ENCODE assay signal across 16 cellular contexts in the genomic region with DNA sequence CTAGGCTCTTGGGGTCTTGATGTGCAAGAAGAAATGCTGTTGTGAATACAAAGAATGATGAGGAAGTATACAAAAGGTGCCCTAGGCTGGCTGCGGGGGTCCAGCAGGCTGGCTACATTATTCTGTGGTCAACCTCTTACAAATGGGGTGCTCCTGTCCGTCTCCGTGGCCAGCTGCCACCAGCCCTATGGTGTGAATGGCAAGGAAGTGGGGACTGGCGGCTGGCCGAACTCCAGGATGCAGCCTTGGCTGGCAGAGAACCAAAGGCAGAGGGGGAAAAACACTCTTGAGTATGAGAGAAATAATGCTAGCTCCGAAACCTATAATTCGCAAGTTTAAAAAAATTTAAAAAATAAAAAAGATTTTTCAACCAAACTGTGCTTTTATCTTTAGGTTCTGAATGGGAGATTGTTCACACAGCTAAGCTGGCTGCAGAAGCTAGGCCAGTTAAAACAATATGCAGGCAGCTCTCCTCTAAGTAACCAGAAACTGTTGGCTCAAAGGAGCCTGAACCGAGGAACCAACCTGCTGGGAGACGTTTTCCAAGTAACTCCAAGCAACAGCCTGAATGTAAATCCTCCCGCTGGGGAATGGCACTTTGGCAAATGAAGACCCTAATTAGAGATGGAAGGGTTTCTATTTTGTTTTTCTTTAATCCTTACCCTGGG. TPM values are rescaled to one million over a fixed set of nuclear protein-coding genes. Genes with fewer than 3 reads are reported as not detected.
A peak's percentile ranks its signal among the peaks of the same experiment; 100 is the strongest.
DNase-seq lines count a peak whose midpoint lies in the region; ATAC-seq and TF ChIP-seq lines count a peak whose summit lies in the region.
"Had no signal": no experiment of that assay in that cellular context is flagged by ENCODE, and none has a peak within 500 bp of the region (broad histone marks: within the 10 kb centered on the region; RNA-seq: fewer than 3 reads in every experiment).

No MANE protein-coding gene starts in this region.

- DNase-seq in cardiac muscle cell (ENCODE audit: low read depth in 1 of 2, low spot score in 1 of 2): no peak
- DNase-seq in right atrium auricular region (ENCODE audit: low spot score): no peak
- no peak for DNase-seq in coronary artery (ENCODE audit: low spot score)
- DNase-seq in mucosa of descending colon: peak; percentile 63 to 75 (median 68)
- peak; percentile 57 for DNase-seq in transverse colon
- DNase-seq in NCI-H1694 treated with DMSO at 0.1 percent for 48 hours (lab: John Stamatoyannopoulos, UW): no peak
- DNase-seq: 8988T; activated T-cell treated with anti-CD3 and anti-CD28 coated beads, Interleukin-2, amount 50 U/mL, for 48 hours; mesenchymal stem cell; NCI-H226; psoas muscle had no signal

- TF ChIP-seq EP300 in transverse colon (IDR thresholded peaks at IDR 0.05; ENCODE audit: low read depth): no peak

- ATAC-seq in mucosa of descending colon (peak; percentile 57), GM19023 (IDR thresholded peaks at IDR 0.05; ENCODE audit: unreplicated experiment) (no peak), GM21381 (IDR thresholded peaks at IDR 0.05; ENCODE audit: unreplicated experiment) (no peak)

- in situ Hi-C loops in transverse colon (cut with MboI; ENCODE audit: low pct_ligation_motif_present in 1 of 4, low pct_unique_long_range_greater_than_20kb in 1 of 4, low sequenced_read_pairs in 3 of 4): no loop called here

- H3K4me3 ChIP-seq in cardiac muscle cell (no peak overlapping the region), right atrium auricular region (no peak overlapping the region), coronary artery (no peak overlapping the region), mucosa of descending colon (no peak overlapping the region), transverse colon (no peak overlapping the region)
- H3K4me3 ChIP-seq: psoas muscle had no signal

- intact Hi-C loops in mucosa of descending colon (cut with DNase I, micrococcal nuclease) (no loop called here), transverse colon (cut with DNase I; ENCODE audit: low total_unique reads) (no loop called here)

- H3K9me3 ChIP-seq in cardiac muscle cell (ENCODE audit: low read depth) (no peaks in the 10 kb centered on the region), right atrium auricular region (no peaks in the 10 kb centered on the region), mucosa of descending colon (no peaks in the 10 kb centered on the region), transverse colon (no peaks in the 10 kb centered on the region)
- H3K9me3 ChIP-seq: psoas muscle had no signal

- H3K27ac ChIP-seq in cardiac muscle cell (peak overlapping the region; percentile 64), right atrium auricular region (no peak overlapping the region), coronary artery (peak overlapping the region; percentile 39 to 48), transverse colon (peak overlapping the region; percentile 41 to 77 (median 65))

- peaks cover 78% of the 10 kb centered on the region for H3K4me1 ChIP-seq in cardiac muscle cell (ENCODE audit: low read depth)
- H3K4me1 ChIP-seq in right atrium auricular region: peaks cover 0 to 20% of the 10 kb centered on the region in 2 donors
- H3K4me1 ChIP-seq in mucosa of descending colon (ENCODE audit: low read depth): peaks cover 8% of the 10 kb centered on the region
- peaks cover 0 to 22% (median 18%) of the 10 kb centered on the region in 4 donors for H3K4me1 ChIP-seq in transverse colon

- H3K27me3 ChIP-seq in cardiac muscle cell (no peaks in the 10 kb centered on the region), right atrium auricular region (no peaks in the 10 kb centered on the region), transverse colon (no peaks in the 10 kb centered on the region)

- no peaks in the 10 kb centered on the region for H3K36me3 ChIP-seq in cardiac muscle cell
- no peaks in the 10 kb centered on the region for H3K36me3 ChIP-seq in right atrium auricular region
- H3K36me3 ChIP-seq in mucosa of descending colon (ENCODE audit: low read depth): no peaks in the 10 kb centered on the region
- H3K36me3 ChIP-seq in transverse colon: no peaks in the 10 kb centered on the region

- TF ChIP-seq POLR2A in transverse colon (IDR thresholded peaks at IDR 0.05): no peak

- no peak for TF ChIP-seq CTCF in cardiac muscle cell (IDR thresholded peaks at IDR 0.05; ENCODE audit: low read depth, low read length)
- no peak for TF ChIP-seq CTCF in right atrium auricular region (IDR thresholded peaks at IDR 0.05)
- TF ChIP-seq CTCF in coronary artery (IDR thresholded peaks at IDR 0.05): no peak
- TF ChIP-seq CTCF in mucosa of descending colon (IDR thresholded peaks at IDR 0.05): no peak
- TF ChIP-seq CTCF in transverse colon (IDR thresholded peaks at IDR 0.05): no peak

- WGBS in transverse colon (ENCODE audit: low coverage in 1 of 2), 2 donors: 49 to 51% methylated on average over 3 to 10 of the region's 10 CpGs

RNA-seq across cellular contexts. Expression of a gene that starts 50.3 kb away (rescaled TPM):
- total RNA-seq in cardiac muscle cell (not detected in 2 replicates), right atrium auricular region (not detected), mucosa of descending colon (under 1 TPM in 1 of 3 donors, not detected in 2; 0.41 TPM), transverse colon (not detected)
- not detected in 2 replicates for polyA plus RNA-seq in cardiac muscle cell
- total RNA-seq: dermis microvascular lymphatic vessel endothelial cell, psoas muscle, temporal lobe had no signal
- polyA plus RNA-seq: CD14-positive monocyte, psoas muscle had no signal

Comparison
In these comparisons a context has a peak if more than half of its experiments do, and no peak if none do; other contexts are left out.
1. H3K27ac ChIP-seq: peak in cardiac muscle cell (single experiment), coronary artery (2 of 2) and transverse colon (4 of 4); none in right atrium auricular region (0 of 2).
2. DNase-seq: peak in mucosa of descending colon (3 of 3) and transverse colon (single experiment); none in cardiac muscle cell (0 of 2), right atrium auricular region (single experiment), coronary artery (single experiment) and NCI-H1694 treated with DMSO at 0.1 percent for 48 hours (single experiment).